9 cellular contexts compared by ENCODE assay signal in the genomic region with DNA sequence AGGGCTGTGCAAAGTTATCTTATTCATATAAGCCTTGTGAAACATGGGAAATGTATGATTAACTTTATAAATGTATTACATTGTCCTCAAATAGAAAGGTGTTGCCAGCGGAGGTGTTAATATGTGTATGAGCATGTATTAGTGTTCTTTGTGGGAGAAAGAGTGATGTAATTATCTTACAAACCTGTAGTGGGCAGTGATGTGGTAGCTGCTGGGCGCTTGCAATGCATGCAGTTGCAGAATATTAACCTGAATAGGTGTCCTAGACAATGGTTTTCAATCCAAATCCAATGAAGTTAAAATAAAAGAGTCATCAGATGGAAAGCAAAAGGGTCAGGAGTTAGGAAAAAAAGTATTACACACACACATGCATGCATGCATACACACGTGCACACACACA.
DNase-seq lines count a peak whose midpoint lies in the region; ATAC-seq and TF ChIP-seq lines count a peak whose summit lies in the region.
"Had no signal": no experiment of that assay in that cellular context is flagged by ENCODE, and none has a peak within 500 bp of the region (broad histone marks: within the 10 kb centered on the region; RNA-seq: fewer than 3 reads in every experiment).

No MANE protein-coding gene starts in this region.

- no peak overlapping the region for H3K27ac ChIP-seq in HL-60 (replicated peaks)

- H3K4me3 ChIP-seq in HL-60 (replicated peaks; ENCODE audit: insufficient read depth, low read length), result no peak overlapping the region

- DNase-seq in COLO829 (ENCODE audit: low spot score) (peak; percentile 13), HL-60 (ENCODE audit: low read depth in 1 of 2, low spot score in 1 of 2) (no peak), iPS-NIHi11 (ENCODE audit: low spot score) (peak; percentile 7), NCI-H510A (lab: John Stamatoyannopoulos, UW) (no peak), hippocampal formation (lab: John Stamatoyannopoulos, UW) (no peak), T1000 (lab: John Stamatoyannopoulos, UW) (no peak)
- DNase-seq: stimulated activated naive B cell treated with anti-CD40 and anti-IgM and Interleukin-4, amounts not matched to agents 10 μg/mL and 1 μg/mL and 100 μg/mL, for 72 hours had no signal

- peak; percentile 9 for TF ChIP-seq CTCF in HL-60 (IDR thresholded peaks at IDR 0.05; ENCODE audit: insufficient read depth, low read length)

- 0 out of 3 replicates have a peak, but pooled peaks have one; percentile 43 for ATAC-seq in SK-N-SH treated with all-trans-retinoic acid at 6 μM for 48 hours
- ATAC-seq in GM18498 (IDR thresholded peaks at IDR 0.05; ENCODE audit: unreplicated experiment), result no peak
- ATAC-seq: stimulated activated naive B cell treated with anti-CD40 and anti-IgM and Interleukin-4, amounts not matched to agents 10 μg/mL and 1 μg/mL and 100 μg/mL, for 72 hours had no signal

- no peaks in the 10 kb centered on the region for H3K27me3 ChIP-seq in HL-60 (ENCODE audit: insufficient read depth, poor library complexity, severe bottlenecking)

TF ChIP-seq in SK-N-SH treated with all-trans-retinoic acid at 6 μM for 48 hours, 23 proteins besides CTCF, POLR2A, EP300 and RAD21:
- TF ChIP-seq CSDC2 (CRISPR knock-in tag; IDR thresholded peaks at IDR 0.05) (no peak), RARB (CRISPR knock-in tag; IDR thresholded peaks at IDR 0.05) (no peak), ZNF565 (CRISPR knock-in tag; conservative IDR thresholded peaks at IDR 0.05; ENCODE audit: low read depth) (no peak)

Comparison
In these comparisons a context has a peak if more than half of its experiments do, and no peak if none do; other contexts are left out.
1. DNase-seq: peak in COLO829 (single experiment) and iPS-NIHi11 (single experiment); none in HL-60 (0 of 2), NCI-H510A (single experiment), hippocampal formation (0 of 2) and T1000 (single experiment).